ENCODE assay signal across 8 cellular contexts in the genomic region with DNA sequence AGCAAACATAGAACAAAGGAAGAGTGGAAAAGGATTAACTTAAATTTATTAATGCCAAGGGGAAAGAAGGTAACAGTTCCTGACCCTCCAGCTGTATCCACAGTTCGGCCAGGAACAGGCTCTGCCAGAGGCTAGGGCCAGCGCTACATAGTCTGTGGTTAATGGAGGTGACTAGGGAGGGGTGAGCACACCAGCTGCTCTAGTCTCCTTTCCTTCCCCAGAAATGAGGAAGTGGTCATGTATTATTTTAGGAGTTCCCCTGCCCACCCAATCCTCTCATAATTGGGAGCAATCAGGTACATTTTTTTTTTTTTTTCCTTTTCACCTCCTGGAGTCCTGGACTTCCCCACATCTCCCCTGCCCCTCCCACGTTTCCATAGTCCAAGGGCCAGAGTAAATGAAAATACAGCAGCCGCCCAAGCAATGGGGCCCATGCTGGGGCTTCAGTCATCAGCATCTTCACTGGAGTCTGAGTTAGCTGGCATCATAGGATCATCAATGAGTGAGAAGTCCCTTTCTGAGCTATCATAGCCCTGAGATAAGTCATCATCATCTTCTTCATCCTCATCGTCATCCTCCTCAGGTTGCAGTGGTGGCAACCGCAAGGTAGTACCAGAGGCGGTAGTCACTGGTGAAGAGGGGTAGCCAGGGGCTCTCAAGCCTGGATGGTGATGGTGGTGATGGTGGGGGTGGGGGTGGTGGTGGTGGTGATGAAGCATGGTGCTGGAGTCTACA. TPM values are rescaled to one million over a fixed set of nuclear protein-coding genes. Genes with fewer than 3 reads are reported as not detected.
DNase-seq lines count a peak whose midpoint lies in the region; ATAC-seq, FAIRE-seq and TF ChIP-seq lines count a peak whose summit lies in the region.

No MANE protein-coding gene starts in this region.

- DNase-seq in Ammon's horn (ENCODE audit: low spot score) (peak; percentile 14), SKM-1 (lab: John Stamatoyannopoulos, UW; ENCODE audit: unreplicated experiment) (peak; percentile 8), BE2C (no peak), frontal cortex (ENCODE audit: low spot score in 2 of 2) (no peak)
- DNase-seq in stimulated activated CD4-positive, alpha-beta T cell treated with anti-CD3 and anti-CD28 coated beads, Interleukin-2, amount 100 ng/mL, for 48 hours = no peak

- H3K4me3 ChIP-seq in iPS-18a (ENCODE audit: low read length) (peak overlapping the region; percentile 99), BE2C (ENCODE audit: low read depth, low read length) (no peak overlapping the region)

- no peak for TF ChIP-seq CTCF in BE2C (IDR thresholded peaks at IDR 0.05; ENCODE audit: low read depth, low read length)

- FAIRE-seq in frontal cortex (lab: Jason Lieb, UNC) = no peak

- ATAC-seq in GM21529 (IDR thresholded peaks at IDR 0.05; ENCODE audit: unreplicated experiment) (peak; percentile 33), HG03571 (IDR thresholded peaks at IDR 0.05; ENCODE audit: unreplicated experiment) (no peak)

- H3K9me3 ChIP-seq in iPS-18a (ENCODE audit: control insufficient read depth, low read depth, low read length) (no peaks in the 10 kb centered on the region), BE2C (no peaks in the 10 kb centered on the region)

- H3K27me3 ChIP-seq in iPS-18a (ENCODE audit: control insufficient read depth, insufficient read depth, low read length) (no peaks in the 10 kb centered on the region), BE2C (no peaks in the 10 kb centered on the region)

- no peak overlapping the region for H3K27ac ChIP-seq in iPS-18a (ENCODE audit: low read length)

- peaks cover 12% of the 10 kb centered on the region for H3K4me1 ChIP-seq in iPS-18a (ENCODE audit: control insufficient read depth, low read depth, low read length)
- H3K4me1 ChIP-seq in BE2C = no peaks in the 10 kb centered on the region

- peak overlapping the region; percentile 99 for H3K9ac ChIP-seq in iPS-18a (ENCODE audit: low read length)

- peaks cover 40% of the 10 kb centered on the region for H3K36me3 ChIP-seq in iPS-18a (ENCODE audit: control insufficient read depth, low read depth, low read length)
- peaks cover 35% of the 10 kb centered on the region for H3K36me3 ChIP-seq in BE2C

RNA-seq across cellular contexts. Expression of a gene that starts 1.5 kb away (rescaled TPM):
- polyA plus RNA-seq in BE2C (2012; ENCODE audit: insufficient read depth, insufficient read length, low read depth) = 65.1 TPM
- total RNA-seq in frontal cortex = 104 TPM

Comparison
In these comparisons a context has a peak if more than half of its experiments do, and no peak if none do; other contexts are left out.
1. DNase-seq: peak in Ammon's horn (single experiment) and SKM-1 (single experiment); none in BE2C (single experiment), frontal cortex (0 of 2) and stimulated activated CD4-positive, alpha-beta T cell treated with anti-CD3 and anti-CD28 coated beads, Interleukin-2, amount 100 ng/mL, for 48 hours (0 of 2).